In the genomic region with DNA sequence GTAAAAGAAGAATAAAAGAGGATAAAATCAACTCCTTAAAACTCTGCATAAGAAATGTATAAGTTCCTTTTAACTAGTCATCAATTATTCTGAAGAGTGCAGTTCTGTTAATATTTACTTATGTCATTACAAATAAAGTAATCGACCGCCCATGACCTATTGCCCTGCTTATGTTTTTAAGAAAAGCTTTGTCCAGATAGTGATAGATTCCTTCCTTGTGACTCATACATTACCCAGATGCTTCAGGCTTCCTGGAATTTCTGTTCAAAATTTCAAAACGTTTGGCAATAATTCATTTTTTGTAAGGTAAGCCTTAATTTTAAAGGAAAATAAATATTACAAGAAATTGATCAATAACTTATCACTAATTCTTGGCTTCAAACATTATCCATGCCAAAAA, we compare ENCODE assay signal across 1 cellular context.
TF ChIP-seq lines count a peak whose summit lies in the region.

No MANE protein-coding gene starts in this region.

TF ChIP-seq in WTC11, 78 proteins besides CTCF, POLR2A, EP300 and RAD21 (continued from another document):
- no peak for TF ChIP-seq TP53 (CRISPR knock-in tag; IDR thresholded peaks at IDR 0.05)
- TF ChIP-seq, protein P1, sequence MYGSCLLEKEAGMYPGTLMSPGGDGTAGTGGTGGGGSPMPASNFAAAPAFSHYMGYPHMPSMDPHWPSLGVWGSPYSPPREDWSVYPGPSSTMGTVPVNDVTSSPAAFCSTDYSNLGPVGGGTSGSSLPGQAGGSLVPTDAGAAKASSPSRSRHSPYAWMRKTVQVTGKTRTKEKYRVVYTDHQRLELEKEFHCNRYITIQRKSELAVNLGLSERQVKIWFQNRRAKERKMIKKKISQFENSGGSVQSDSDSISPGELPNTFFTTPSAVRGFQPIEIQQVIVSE (CRISPR knock-in tag; IDR thresholded peaks at IDR 0.05; ENCODE audit: borderline replicate concordance) = no peak
TF ChIP-seq in WTC11: peak in this region for 0.
